ENCODE assay signal across 17 cellular contexts in the genomic region with DNA sequence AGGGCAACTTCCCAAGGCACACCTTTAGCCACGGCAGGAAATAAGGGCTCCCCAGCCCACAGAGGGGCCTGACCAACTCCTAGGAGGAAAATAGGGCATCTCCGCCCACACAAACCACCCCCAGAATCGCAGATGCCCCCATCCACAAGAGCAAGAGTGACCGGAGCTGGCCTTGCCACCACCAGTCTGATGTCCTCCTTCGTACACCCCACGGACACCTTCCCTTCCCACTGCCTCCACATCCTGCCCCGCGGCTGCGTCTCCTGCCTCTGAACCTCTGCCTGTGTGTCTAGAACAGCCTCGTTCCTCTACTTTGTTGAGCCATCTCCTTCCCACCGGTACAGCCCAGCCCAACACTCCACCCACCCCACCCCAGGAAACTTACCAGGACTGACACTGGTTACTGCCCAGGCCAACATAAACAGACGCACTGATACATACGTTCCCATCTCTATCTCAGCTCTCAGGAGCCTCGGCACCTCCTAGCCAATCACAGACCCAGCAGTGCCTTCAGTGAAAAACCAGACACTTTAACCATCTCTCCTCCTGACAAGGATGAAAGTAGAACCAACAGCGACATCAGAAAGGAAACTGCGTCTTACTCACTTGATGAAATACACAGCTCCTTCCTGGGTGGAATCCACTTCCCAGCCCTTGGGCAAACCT.
"Had no signal": no experiment of that assay in that cellular context is flagged by ENCODE, and none has a peak within 500 bp of the region (broad histone marks: within the 10 kb centered on the region; RNA-seq: fewer than 3 reads in every experiment).

No MANE protein-coding gene starts in this region.

- DNase-seq: effector memory CD4-positive, alpha-beta T cell; esophagus squamous epithelium; foreskin keratinocyte; immature natural killer cell; left ventricle myocardium inferior; naive B cell; psoas muscle; retina; right lobe of liver; stimulated activated CD4-positive, alpha-beta T cell treated with anti-CD3 and anti-CD28 coated beads, Interleukin-4, amount 100 ng/mL, for 1 hour; upper lobe of right lung had no signal

- H3K9me3 Mint-ChIP-seq: immature natural killer cell; naive B cell; nephron; stimulated activated memory B cell treated with anti-CD40 and anti-IgM and Interleukin-4, amounts not matched to agents 10 μg/mL and 1 μg/mL and 100 μg/mL, for 72 hours; stimulated activated naive CD8-positive, alpha-beta T cell treated with anti-CD3 and anti-CD28 coated beads, Interleukin-15, Interleukin-2, amounts not matched to agents 100 ng/mL and 50 ng/mL, for 24 hours had no signal

- H3K4me3 ChIP-seq: esophagus squamous epithelium, left ventricle myocardium inferior, psoas muscle, right lobe of liver, tibial nerve, upper lobe of right lung, vagina had no signal

- ATAC-seq: psoas muscle; stimulated activated memory B cell treated with anti-CD40 and anti-IgM and Interleukin-4, amounts not matched to agents 10 μg/mL and 1 μg/mL and 100 μg/mL, for 72 hours; upper lobe of right lung had no signal

- H3K36me3 Mint-ChIP-seq: immature natural killer cell; naive B cell; stimulated activated memory B cell treated with anti-CD40 and anti-IgM and Interleukin-4, amounts not matched to agents 10 μg/mL and 1 μg/mL and 100 μg/mL, for 72 hours had no signal

- H3K4me1 ChIP-seq: foreskin keratinocyte had no signal

- H3K36me3 ChIP-seq: esophagus squamous epithelium, left ventricle myocardium inferior, neutrophil, right lobe of liver, tibial nerve, upper lobe of right lung, vagina had no signal

- H3K9me3 ChIP-seq: esophagus squamous epithelium, left ventricle myocardium inferior, neutrophil, psoas muscle, right lobe of liver, tibial nerve, upper lobe of right lung, vagina had no signal

- H3K27ac ChIP-seq: esophagus squamous epithelium, foreskin keratinocyte, left ventricle myocardium inferior, neutrophil, psoas muscle, right lobe of liver, tibial nerve, upper lobe of right lung, vagina had no signal

- H3K4me3 Mint-ChIP-seq: naive B cell; nephron; stimulated activated memory B cell treated with anti-CD40 and anti-IgM and Interleukin-4, amounts not matched to agents 10 μg/mL and 1 μg/mL and 100 μg/mL, for 72 hours; stimulated activated naive CD8-positive, alpha-beta T cell treated with anti-CD3 and anti-CD28 coated beads, Interleukin-15, Interleukin-2, amounts not matched to agents 100 ng/mL and 50 ng/mL, for 24 hours had no signal

- H3K27ac Mint-ChIP-seq: stimulated activated memory B cell treated with anti-CD40 and anti-IgM and Interleukin-4, amounts not matched to agents 10 μg/mL and 1 μg/mL and 100 μg/mL, for 72 hours; stimulated activated naive CD8-positive, alpha-beta T cell treated with anti-CD3 and anti-CD28 coated beads, Interleukin-15, Interleukin-2, amounts not matched to agents 100 ng/mL and 50 ng/mL, for 24 hours had no signal
